ENCODE assay signal across 8 cellular contexts in the genomic region with DNA sequence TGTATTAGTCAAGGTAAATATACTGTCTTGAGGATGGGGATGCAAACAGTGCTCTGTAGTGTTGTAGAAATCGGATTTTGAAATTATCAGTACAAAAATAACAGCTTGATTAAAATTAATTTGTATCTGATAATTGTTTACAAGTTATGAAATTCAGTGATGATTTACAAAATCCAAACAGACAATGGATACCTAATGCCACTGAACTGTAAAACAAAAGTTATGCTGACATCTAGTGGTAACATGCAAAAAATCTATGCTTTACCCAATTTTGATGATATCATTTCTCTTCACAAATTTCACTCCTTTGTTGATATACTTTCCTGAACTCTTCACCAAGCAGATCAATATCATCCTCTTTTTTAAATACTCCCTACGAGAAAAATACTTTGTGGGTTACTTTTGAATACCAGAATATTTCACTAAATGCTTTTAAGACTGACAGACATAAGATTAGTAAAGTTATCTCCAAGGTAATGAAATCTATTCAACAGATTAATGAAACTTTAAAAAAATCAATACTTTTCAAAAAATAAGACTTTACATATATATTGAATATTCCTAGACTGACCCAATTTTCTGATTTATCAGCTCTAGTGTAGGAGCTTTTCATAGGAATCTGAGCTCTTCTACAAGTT. TPM values are rescaled to one million over a fixed set of nuclear protein-coding genes. Genes with fewer than 3 reads are reported as not detected.
DNase-seq lines count a peak whose midpoint lies in the region; ATAC-seq and TF ChIP-seq lines count a peak whose summit lies in the region.

No MANE protein-coding gene starts in this region.

- H3K36me3 Mint-ChIP-seq in activated T-cell treated with anti-CD3 and anti-CD28 coated beads, Interleukin-2, amount 50 U/mL, for 4 hours (ENCODE audit: insufficient read depth), result peaks cover 3% of the 10 kb centered on the region

- H3K4me3 Mint-ChIP-seq in activated T-cell treated with anti-CD3 and anti-CD28 coated beads, Interleukin-2, amount 50 U/mL, for 4 hours, result no peak overlapping the region

- peaks cover 4% of the 10 kb centered on the region for H3K27me3 Mint-ChIP-seq in activated T-cell treated with anti-CD3 and anti-CD28 coated beads, Interleukin-2, amount 50 U/mL, for 4 hours (ENCODE audit: low read depth)

- no peaks in the 10 kb centered on the region for H3K27me3 ChIP-seq in kidney epithelial cell (ENCODE audit: control insufficient read depth, insufficient read depth, low read length)

- TF ChIP-seq CTCF in AG09309 (IDR thresholded peaks at IDR 0.05; ENCODE audit: control insufficient read depth, insufficient read depth, low read depth, low read length, missing control alignments) (peak; percentile 31), NB4 (IDR thresholded peaks at IDR 0.05; ENCODE audit: low read depth, low read length) (peak; percentile 2), kidney epithelial cell (IDR thresholded peaks at IDR 0.05; ENCODE audit: insufficient read depth, low read length, poor library complexity, severe bottlenecking) (peak; percentile 40), coronary artery (IDR thresholded peaks at IDR 0.05) (no peak)

- no peaks in the 10 kb centered on the region for H3K4me1 Mint-ChIP-seq in activated T-cell treated with anti-CD3 and anti-CD28 coated beads, Interleukin-2, amount 50 U/mL, for 4 hours (ENCODE audit: low read depth)

- no peak overlapping the region for H3K27ac ChIP-seq in coronary artery

- H3K36me3 ChIP-seq in kidney epithelial cell (ENCODE audit: control insufficient read depth, insufficient read depth, low read length), result no peaks in the 10 kb centered on the region

- DNase-seq in AG09309 (ENCODE audit: low read depth), result peak; percentile 10
- peak; percentile 40 for DNase-seq in NB4 (ENCODE audit: low read depth)
- peak; percentile 37 for DNase-seq in amniotic epithelial cell (ENCODE audit: low read depth)
- DNase-seq in kidney epithelial cell (ENCODE audit: low read depth), result peak; percentile 0
- DNase-seq in HK-2 (ENCODE audit: unreplicated experiment), result no peak
- no peak for DNase-seq in activated T-cell treated with anti-CD3 and anti-CD28 coated beads, Interleukin-2, amount 50 U/mL, for 4 hours
- DNase-seq in coronary artery (ENCODE audit: low spot score), result no peak

- peak; percentile 57 for ATAC-seq in GM18499 (IDR thresholded peaks at IDR 0.05; ENCODE audit: insufficient read depth, unreplicated experiment)
- ATAC-seq in activated T-cell treated with anti-CD3 and anti-CD28 coated beads, Interleukin-2, amount 50 U/mL, for 4 hours, result no peak

- H3K4me3 ChIP-seq in AG09309 (ENCODE audit: control insufficient read depth, low read depth, low read length) (no peak overlapping the region), NB4 (ENCODE audit: low read depth, low read length) (no peak overlapping the region), kidney epithelial cell (ENCODE audit: low read depth, low read length) (no peak overlapping the region), coronary artery (no peak overlapping the region)

- peaks cover 7% of the 10 kb centered on the region for H3K9me3 Mint-ChIP-seq in activated T-cell treated with anti-CD3 and anti-CD28 coated beads, Interleukin-2, amount 50 U/mL, for 4 hours

- no peak for TF ChIP-seq POLR2A in NB4 (IDR thresholded peaks at IDR 0.05; ENCODE audit: extremely low read depth, insufficient read length)

RNA-seq across cellular contexts. Expression of gene MNS1, which starts 36.0 kb away (rescaled TPM):
- total RNA-seq in kidney epithelial cell, result 0.84 and 1.5 TPM in 2 replicates
- total RNA-seq in activated T-cell treated with anti-CD3 and anti-CD28 coated beads, Interleukin-2, amount 50 U/mL, for 4 hours, result under 1 TPM in 2 of 3 donors, not detected in 1; 0.19 to 0.30 TPM

Comparison
In these comparisons a context has a peak if more than half of its experiments do, and no peak if none do; other contexts are left out.
1. DNase-seq: peak in AG09309 (single experiment), NB4 (single experiment), amniotic epithelial cell (single experiment) and kidney epithelial cell (single experiment); none in HK-2 (single experiment), activated T-cell treated with anti-CD3 and anti-CD28 coated beads, Interleukin-2, amount 50 U/mL, for 4 hours (single experiment) and coronary artery (single experiment).